ENCODE assay signal across 10 cellular contexts in genomic region chr3:14424711-14425573, GRCh38. TPM values are rescaled to one million over a fixed set of nuclear protein-coding genes. Genes with fewer than 3 reads are reported as not detected.
DNase-seq lines count a peak whose midpoint lies in the region; ATAC-seq and TF ChIP-seq lines count a peak whose summit lies in the region.
"Had no signal": no experiment of that assay in that cellular context is flagged by ENCODE, and none has a peak within 500 bp of the region (broad histone marks: within the 10 kb centered on the region; RNA-seq: fewer than 3 reads in every experiment).

No MANE protein-coding gene starts in this region.

- H3K4me1 Mint-ChIP-seq in T-helper 17 cell, result peaks cover 68% of the 10 kb centered on the region
- H3K4me1 Mint-ChIP-seq in stimulated activated naive CD8-positive, alpha-beta T cell treated with anti-CD3 and anti-CD28 coated beads, Interleukin-15, amount 100 ng/mL, for 72 hours, result peaks cover 91% of the 10 kb centered on the region

- H3K36me3 Mint-ChIP-seq in T-helper 17 cell (ENCODE audit: low read depth), result no peaks in the 10 kb centered on the region

- no peak for TF ChIP-seq CTCF in left ventricle myocardium inferior (IDR thresholded peaks at IDR 0.05; ENCODE audit: borderline replicate concordance)
- TF ChIP-seq CTCF in heart right ventricle (IDR thresholded peaks at IDR 0.05), result no peak

- intact Hi-C loops in left ventricle myocardium inferior (cut with micrococcal nuclease), result no loop called here
- intact Hi-C loops in heart right ventricle (cut with DNase I), result no loop called here

- no peaks in the 10 kb centered on the region for H3K9me3 ChIP-seq in left ventricle myocardium inferior (replicated peaks)
- H3K9me3 ChIP-seq in heart right ventricle, result no peaks in the 10 kb centered on the region
- H3K9me3 ChIP-seq in T-helper 17 cell (ENCODE audit: control insufficient read depth, low read length, poor library complexity, severe bottlenecking), result no peaks in the 10 kb centered on the region
- H3K9me3 ChIP-seq: BE2C had no signal

- no peaks in the 10 kb centered on the region for H3K27me3 Mint-ChIP-seq in T-helper 17 cell
- no peaks in the 10 kb centered on the region for H3K27me3 Mint-ChIP-seq in stimulated activated naive CD8-positive, alpha-beta T cell treated with anti-CD3 and anti-CD28 coated beads, Interleukin-15, amount 100 ng/mL, for 72 hours

- 80 to 84% methylated on average over 23 of the region's 23 CpGs for WGBS in heart right ventricle, 2 donors

- H3K27ac ChIP-seq in left ventricle myocardium inferior (replicated peaks) (peak overlapping the region; percentile 6), heart right ventricle (peak overlapping the region in 1 of 10 donors; percentile 70)

- H3K4me3 ChIP-seq in left ventricle myocardium inferior (no peak overlapping the region), heart right ventricle (no peak overlapping the region)

- no peak for ATAC-seq in heart right ventricle
- ATAC-seq in T-helper 17 cell, result peak; percentile 68
- ATAC-seq in stimulated activated naive CD8-positive, alpha-beta T cell treated with anti-CD3 and anti-CD28 coated beads, Interleukin-15, amount 100 ng/mL, for 72 hours, result peak; percentile 18
- no peak for ATAC-seq in HG02798 (IDR thresholded peaks at IDR 0.05; ENCODE audit: poor library complexity, unreplicated experiment)
- no peak for ATAC-seq in GM18517 (IDR thresholded peaks at IDR 0.05; ENCODE audit: unreplicated experiment)
- ATAC-seq in GM21529 (IDR thresholded peaks at IDR 0.05; ENCODE audit: unreplicated experiment), result no peak

- no peaks in the 10 kb centered on the region for H3K9me3 Mint-ChIP-seq in stimulated activated naive CD8-positive, alpha-beta T cell treated with anti-CD3 and anti-CD28 coated beads, Interleukin-15, amount 100 ng/mL, for 72 hours

- peak overlapping the region; percentile 100 for H3K27ac Mint-ChIP-seq in T-helper 17 cell
- H3K27ac Mint-ChIP-seq in stimulated activated naive CD8-positive, alpha-beta T cell treated with anti-CD3 and anti-CD28 coated beads, Interleukin-15, amount 100 ng/mL, for 72 hours, result peak overlapping the region; percentile 80 to 84

- H3K4me3 Mint-ChIP-seq in T-helper 17 cell, result peak overlapping the region; percentile 85
- H3K4me3 Mint-ChIP-seq in stimulated activated naive CD8-positive, alpha-beta T cell treated with anti-CD3 and anti-CD28 coated beads, Interleukin-15, amount 100 ng/mL, for 72 hours, result peak overlapping the region; percentile 69 to 80

- DNase-seq in left ventricle myocardium inferior (no peak), heart right ventricle (no peak), T-helper 17 cell (peak in 1 of 3 donors; percentile 51), dermis blood vessel endothelial cell (peak; percentile 24)
- DNase-seq in stimulated activated naive CD8-positive, alpha-beta T cell treated with anti-CD3 and anti-CD28 coated beads, Interleukin-15, amount 100 ng/mL, for 72 hours, result peak in 1 of 2 donors; percentile 27
- DNase-seq: BE2C, NCI-H2171 treated with DMSO at 0.1 percent for 48 hours had no signal

- H3K27me3 ChIP-seq in left ventricle myocardium inferior (ENCODE audit: low read depth) (peaks cover 41% of the 10 kb centered on the region), heart right ventricle (peaks cover 0 to 33% (median 0%) of the 10 kb centered on the region in 7 donors)
- H3K27me3 ChIP-seq: BE2C had no signal

- H3K36me3 ChIP-seq in left ventricle myocardium inferior (peaks cover 4% of the 10 kb centered on the region), heart right ventricle (peaks cover 0 to 38% (median 0%) of the 10 kb centered on the region in 9 donors)
- H3K36me3 ChIP-seq: BE2C had no signal

- peaks cover 76% of the 10 kb centered on the region for H3K4me1 ChIP-seq in left ventricle myocardium inferior
- peaks cover 0 to 76% (median 11%) of the 10 kb centered on the region in 9 donors for H3K4me1 ChIP-seq in heart right ventricle
- H3K4me1 ChIP-seq: BE2C had no signal

RNA-seq across cellular contexts. Expression of gene SLC6A6, which starts 22.5 kb away (rescaled TPM):
- 35.4 TPM for total RNA-seq in left ventricle myocardium inferior
- total RNA-seq in heart right ventricle, result 10 to 100 TPM; 11.4 to 68.7 (median 44.0) TPM
- 10 to 100 TPM in 1 of 2 donors, 1 to 10 TPM in 1; 7.7 to 55.4 TPM for polyA plus RNA-seq in heart right ventricle
- total RNA-seq in T-helper 17 cell, result 10 to 100 TPM; 51.8 to 68.6 TPM
- total RNA-seq in dermis blood vessel endothelial cell, result 10.9 and 28.6 TPM in 2 replicates

Comparison
In these comparisons a context has a peak if more than half of its experiments do, and no peak if none do; other contexts are left out.
1. ATAC-seq: peak in T-helper 17 cell (single experiment) and stimulated activated naive CD8-positive, alpha-beta T cell treated with anti-CD3 and anti-CD28 coated beads, Interleukin-15, amount 100 ng/mL, for 72 hours (single experiment); none in heart right ventricle (0 of 8), HG02798 (single experiment), GM18517 (single experiment) and GM21529 (single experiment).